8 cellular contexts compared by ENCODE assay signal in genomic region chr19:13731147-13731964, GRCh38. TPM values are rescaled to one million over a fixed set of nuclear protein-coding genes. Genes with fewer than 3 reads are reported as not detected.
DNase-seq lines count a peak whose midpoint lies in the region; ATAC-seq and TF ChIP-seq lines count a peak whose summit lies in the region.

No MANE protein-coding gene starts in this region.

- peaks cover 5% of the 10 kb centered on the region for H3F3A ChIP-seq in smooth muscle cell (ENCODE audit: low read depth)

- H2AFZ ChIP-seq in smooth muscle cell (ENCODE audit: low read depth) = peak overlapping the region; percentile 87

- WGBS in smooth muscle cell (ENCODE audit: low lambda C conversion rate) = 3% methylated on average over 39 of the region's 39 CpGs

- H3K36me3 Mint-ChIP-seq in activated B cell treated with CpG ODN at 0.5 μM for 24 hours (ENCODE audit: low read depth) = no peaks in the 10 kb centered on the region
- H3K36me3 Mint-ChIP-seq in immature natural killer cell = no peaks in the 10 kb centered on the region

- peak overlapping the region; percentile 90 for H3K4me3 Mint-ChIP-seq in activated B cell treated with CpG ODN at 0.5 μM for 24 hours
- peak overlapping the region; percentile 86 to 91 (median 89) for H3K4me3 Mint-ChIP-seq in immature natural killer cell

- peaks cover 21% of the 10 kb centered on the region for H3K4me1 Mint-ChIP-seq in activated B cell treated with CpG ODN at 0.5 μM for 24 hours
- H3K4me1 Mint-ChIP-seq in immature natural killer cell = peaks cover 12 to 17% of the 10 kb centered on the region in 2 donors

- CTCF ChIA-PET in AG04449 (lab: Yijun Ruan, JAX) = interaction anchor here (1.0 to 3.4 kb wide), 6 partner anchors 8 to 148 kb away, joined by 3 to 24 read pairs (median 4); a partner anchor contains a TSS
- CTCF ChIA-PET in activated B cell treated with CpG ODN at 0.5 μM for 24 hours (lab: Charles Lee) = interaction anchor here (0.7 to 1.6 kb wide), 6 partner anchors 10 to 443 kb away, joined by 3 to 6 read pairs (median 5); a partner anchor contains a TSS

- peaks cover 13% of the 10 kb centered on the region for H3K4me1 ChIP-seq in smooth muscle cell (ENCODE audit: low read depth)

- no peaks in the 10 kb centered on the region for H3K79me2 ChIP-seq in smooth muscle cell (ENCODE audit: low read depth)

- H3K27me3 ChIP-seq in smooth muscle cell (ENCODE audit: low read depth) = no peaks in the 10 kb centered on the region

- H3K4me3 ChIP-seq in AG04449 (ENCODE audit: low read depth, low read length) = peak overlapping the region; percentile 73
- H3K4me3 ChIP-seq in smooth muscle cell = peak overlapping the region; percentile 64

- H3K9me3 Mint-ChIP-seq in activated B cell treated with CpG ODN at 0.5 μM for 24 hours (no peaks in the 10 kb centered on the region), immature natural killer cell (no peaks in the 10 kb centered on the region)

- TF ChIP-seq CTCF in AG04449 (IDR thresholded peaks at IDR 0.05; ENCODE audit: insufficient read depth, low read length, missing control alignments) = no peak
- TF ChIP-seq CTCF in activated B cell treated with CpG ODN at 0.5 μM for 24 hours (IDR thresholded peaks at IDR 0.05) = no peak
- no peak for TF ChIP-seq CTCF in smooth muscle cell (IDR thresholded peaks at IDR 0.05; ENCODE audit: borderline replicate concordance, insufficient read depth, poor library complexity, severe bottlenecking)

- POLR2A ChIA-PET in AG04449 (lab: Yijun Ruan, JAX) = interaction anchor here (0.8 to 1.2 kb wide), 4 partner anchors 13 to 115 kb away, joined by 3 to 11 read pairs (median 4); a partner anchor contains a TSS
- POLR2A ChIA-PET in activated B cell treated with CpG ODN at 0.5 μM for 24 hours (lab: Charles Lee) = interaction anchor here (0.5 to 2.1 kb wide), 17 partner anchors 11 to 1038 kb away, joined by 3 to 34 read pairs (median 4); partner anchors contain the start of genes C19orf53, DNAJB1 and PRKACA

- no peaks in the 10 kb centered on the region for H3K36me3 ChIP-seq in smooth muscle cell (ENCODE audit: low read depth)

- H3K9me3 ChIP-seq in smooth muscle cell (replicated peaks; ENCODE audit: low read depth) = no peaks in the 10 kb centered on the region

- DNase-seq in AG04449 (ENCODE audit: low read depth, low spot score) = peak; percentile 90
- peak; percentile 89 for DNase-seq in NCI-H2227 treated with DMSO at 0.1 percent for 48 hours (lab: John Stamatoyannopoulos, UW)
- DNase-seq in activated B cell treated with CpG ODN at 0.5 μM for 24 hours = peak; percentile 96
- peak; percentile 65 to 97 (median 94) for DNase-seq in caudate nucleus (lab: John Stamatoyannopoulos, UW)
- peak; percentile 92 to 94 (median 92) for DNase-seq in immature natural killer cell
- DNase-seq in smooth muscle cell (lab: John Stamatoyannopoulos, UW; ENCODE audit: unreplicated experiment) = peak; percentile 77

- H3K27ac Mint-ChIP-seq in activated B cell treated with CpG ODN at 0.5 μM for 24 hours (peak overlapping the region; percentile 93), immature natural killer cell (peak overlapping the region; percentile 15 to 97 (median 88))

- peak overlapping the region; percentile 95 for H3K9ac ChIP-seq in smooth muscle cell (ENCODE audit: low read depth)

- intact Hi-C loops in activated B cell treated with CpG ODN at 0.5 μM for 24 hours (cut with micrococcal nuclease) = loop anchor here (1.0 to 5.0 kb wide), 4 partner anchors 16 to 131 kb away; partner anchors contain the start of gene C19orf53

- H3K4me2 ChIP-seq in smooth muscle cell = peak overlapping the region; percentile 93

- ATAC-seq in GM18907 (IDR thresholded peaks at IDR 0.05; ENCODE audit: unreplicated experiment) (peak; percentile 93), HG03159 (IDR thresholded peaks at IDR 0.05; ENCODE audit: unreplicated experiment) (peak; percentile 86), activated B cell treated with CpG ODN at 0.5 μM for 24 hours (ENCODE audit: low read depth) (peak; percentile 100)

- no peaks in the 10 kb centered on the region for H4K20me1 ChIP-seq in smooth muscle cell (ENCODE audit: low read depth)

- H3K27me3 Mint-ChIP-seq in activated B cell treated with CpG ODN at 0.5 μM for 24 hours (no peaks in the 10 kb centered on the region), immature natural killer cell (ENCODE audit: low read depth in 3 of 3) (peaks cover 0 to 2% (median 0%) of the 10 kb centered on the region in 3 donors)

- H3K27ac ChIP-seq in caudate nucleus (ENCODE audit: low read depth, low read length) (peak overlapping the region; percentile 92), smooth muscle cell (ENCODE audit: low read depth) (peak overlapping the region; percentile 99)

RNA-seq across cellular contexts. Expression of gene MRI1, which starts 33.0 kb away (rescaled TPM):
- total RNA-seq in activated B cell treated with CpG ODN at 0.5 μM for 24 hours (32.5 and 37.5 TPM in 2 replicates), smooth muscle cell (17.3 and 20.2 TPM in 2 replicates)
- polyA plus RNA-seq in immature natural killer cell (10 to 100 TPM in 1 of 3 donors, 1 to 10 TPM in 1, not detected in 1; 6.5 to 16.9 TPM), smooth muscle cell (9.3 and 11.7 TPM in 2 replicates)

RNA-seq across cellular contexts. Expression of gene C19orf53, which starts 42.9 kb away (rescaled TPM):
- total RNA-seq in activated B cell treated with CpG ODN at 0.5 μM for 24 hours (74.9 and 76.1 TPM in 2 replicates), smooth muscle cell (117 and 192 TPM in 2 replicates)
- polyA plus RNA-seq in immature natural killer cell (100 to 1,000 TPM; 178 to 259 (median 185) TPM), smooth muscle cell (298 TPM in 2 replicates)

Comparison
In these comparisons a context has a peak if more than half of its experiments do, and no peak if none do; other contexts are left out.
1. Peak in every context shown above with its lines: DNase-seq, ATAC-seq, H3K4me3 ChIP-seq and H3K27ac ChIP-seq.